Comparison of ENCODE assay signal across 8 cellular contexts in genomic region chr13:56335775-56336174, GRCh38.
"Had no signal": no experiment of that assay in that cellular context is flagged by ENCODE, and none has a peak within 500 bp of the region (broad histone marks: within the 10 kb centered on the region; RNA-seq: fewer than 3 reads in every experiment).

No MANE protein-coding gene starts in this region.

- H3K4me3 ChIP-seq: GM12878 had no signal

- FAIRE-seq: G401.6, GM12878, GM12891, GM12892, GM18507, GM19239 had no signal

- DNase-seq: GDM1, GF-D8 had no signal

- ATAC-seq: GM12878 had no signal
